ENCODE assay signal across 9 cellular contexts in the genomic region with DNA sequence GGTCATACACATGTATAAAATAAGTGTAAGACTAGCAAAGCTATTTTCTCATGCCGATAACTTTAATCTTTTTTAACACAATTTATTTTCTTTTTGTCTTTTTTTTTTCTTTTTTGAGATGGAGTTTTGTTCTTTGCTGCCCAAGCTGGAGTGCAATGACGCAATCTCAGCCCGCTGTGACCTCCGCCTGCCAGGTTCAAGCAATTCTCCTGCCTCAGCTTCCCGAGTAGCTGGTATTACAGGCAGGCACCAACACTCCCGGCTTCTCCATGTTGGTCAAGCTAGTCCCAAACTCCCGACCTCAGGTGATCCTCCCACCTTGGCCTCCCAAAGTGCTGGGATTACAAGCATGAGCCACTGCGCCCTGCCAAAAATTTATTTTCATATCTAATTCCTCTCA.
"Had no signal": no experiment of that assay in that cellular context is flagged by ENCODE, and none has a peak within 500 bp of the region (broad histone marks: within the 10 kb centered on the region; RNA-seq: fewer than 3 reads in every experiment).

No MANE protein-coding gene starts in this region.

- H3K27ac ChIP-seq: HL-60, KMS-11 had no signal

- H3K36me3 ChIP-seq: HAP-1 had no signal

- H3K27me3 Mint-ChIP-seq: IgD-negative memory B cell had no signal

- DNase-seq: H7, HFFc6, KBM-7 had no signal

- H3K27ac Mint-ChIP-seq: GM23338, HFFc6, IgD-negative memory B cell had no signal

- H3K9me3 Mint-ChIP-seq: GM23338, HFFc6 had no signal

- H3K4me2 ChIP-seq: GM23338, KMS-11 had no signal

- ATAC-seq: GM23338, HCT116 had no signal

- H3K4me1 ChIP-seq: HAP-1 had no signal

- H3K36me3 Mint-ChIP-seq: IgD-negative memory B cell had no signal

- H3K9me3 ChIP-seq: HAP-1 had no signal

- H3K4me3 ChIP-seq: GM23338, HAP-1 had no signal

- H3K4me3 Mint-ChIP-seq: GM23338, HFFc6, IgD-negative memory B cell had no signal

- H3K9ac ChIP-seq: KMS-11 had no signal

- H3K4me1 Mint-ChIP-seq: GM23338, IgD-negative memory B cell had no signal
